Comparison of ENCODE assay signal across 8 cellular contexts in the genomic region with DNA sequence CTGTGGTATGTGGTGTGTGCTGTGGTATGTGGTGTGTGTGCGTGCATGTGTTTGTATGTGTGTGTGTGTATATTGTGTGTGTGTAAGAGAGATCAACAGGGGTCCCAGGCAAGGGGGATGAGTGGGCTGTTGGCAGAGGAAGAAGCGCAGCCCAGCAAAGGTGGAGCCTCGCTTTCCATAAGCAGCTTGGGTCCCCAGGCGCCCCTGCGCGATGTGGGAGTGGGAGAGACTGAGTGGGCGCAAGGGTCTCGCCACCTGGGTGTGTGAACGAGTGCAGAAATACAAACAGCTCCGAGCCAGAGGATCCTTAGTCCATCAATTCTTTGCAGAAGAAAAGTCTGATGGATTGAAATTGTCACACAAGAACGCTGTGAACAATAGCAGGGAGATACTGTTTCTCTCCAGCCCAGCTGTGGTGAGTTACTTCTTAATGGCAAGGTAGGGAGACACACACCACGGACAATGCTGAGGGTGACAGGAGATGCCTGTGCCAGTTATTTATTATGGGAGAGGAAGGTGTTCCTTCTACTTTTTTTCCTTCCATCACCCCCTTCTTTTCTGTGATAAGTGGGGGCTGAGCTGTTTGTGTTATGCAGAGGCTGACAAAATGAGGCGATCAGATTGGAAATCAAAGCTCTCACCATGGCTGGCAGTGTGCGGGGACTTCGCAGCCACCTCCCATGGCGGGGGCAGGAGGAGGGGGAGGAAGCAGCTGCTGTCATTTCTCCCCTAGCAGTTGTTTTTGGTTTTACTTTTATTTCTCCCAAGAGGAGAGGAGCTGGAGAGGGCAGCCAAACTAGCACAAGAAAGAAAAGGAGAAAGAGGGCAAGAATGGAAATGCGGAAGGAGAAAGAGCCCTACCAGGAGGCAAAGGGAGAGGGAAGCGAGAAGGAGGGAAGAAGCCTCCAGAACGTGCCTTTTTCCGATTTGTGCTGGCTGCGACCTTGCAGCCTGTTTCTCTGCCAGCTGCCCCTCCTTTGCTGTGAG.
DNase-seq lines count a peak whose midpoint lies in the region; ATAC-seq and TF ChIP-seq lines count a peak whose summit lies in the region.

No MANE protein-coding gene starts in this region.

- peak overlapping the region; percentile 25 for H3K4me3 ChIP-seq in H7 (ENCODE audit: insufficient read depth, low read depth, low read length)
- H3K4me3 ChIP-seq in Peyer's patch, result peak overlapping the region in 3 of 4 donors; percentile 6 to 39 (median 17)
- peak overlapping the region; percentile 60 for H3K4me3 ChIP-seq in skeletal muscle satellite cell (ENCODE audit: low read length)

- ATAC-seq in Right ventricle myocardium superior (ENCODE audit: poor library complexity) (peak; percentile 72), GM18505 (IDR thresholded peaks at IDR 0.05; ENCODE audit: unreplicated experiment) (no peak)

- H3K9ac ChIP-seq in skeletal muscle satellite cell (ENCODE audit: low read depth, low read length), result peak overlapping the region; percentile 84

- TF ChIP-seq POLR2A in Peyer's patch (IDR thresholded peaks at IDR 0.05) (no peak), GM18505 (IDR thresholded peaks at IDR 0.05; ENCODE audit: borderline replicate concordance, extremely low read depth, insufficient read depth, insufficient read length) (no peak)

- H3K9me3 ChIP-seq in Peyer's patch (no peaks in the 10 kb centered on the region), skeletal muscle satellite cell (replicated peaks; ENCODE audit: low read length) (no peaks in the 10 kb centered on the region)

- TF ChIP-seq CTCF in Peyer's patch (IDR thresholded peaks at IDR 0.05), result no peak

- DNase-seq in AG08396 (ENCODE audit: low spot score) (peak; percentile 39), H7 (peak; percentile 67), Peyer's patch (no peak), Right ventricle myocardium superior (peak; percentile 52), NCI-H2171 (lab: John Stamatoyannopoulos, UW) (no peak), HuH-7 (ENCODE audit: low spot score) (no peak)

- peak overlapping the region in 1 of 4 donors; percentile 42 for H3K27ac ChIP-seq in Peyer's patch

- H3K36me3 ChIP-seq in H7 (replicated peaks; ENCODE audit: control insufficient read depth, insufficient read depth, low read length), result no peaks in the 10 kb centered on the region
- no peaks in the 10 kb centered on the region for H3K36me3 ChIP-seq in Peyer's patch
- no peaks in the 10 kb centered on the region for H3K36me3 ChIP-seq in skeletal muscle satellite cell (ENCODE audit: insufficient read depth, low read length)

- H3K4me2 ChIP-seq in skeletal muscle satellite cell (ENCODE audit: low read length), result peak overlapping the region; percentile 80

- intact Hi-C loops in Right ventricle myocardium superior (cut with DNase I), result no loop called here

- no peaks in the 10 kb centered on the region for H3K27me3 ChIP-seq in H7 (ENCODE audit: control insufficient read depth, insufficient read depth, low read length)
- no peaks in the 10 kb centered on the region for H3K27me3 ChIP-seq in Peyer's patch
- no peaks in the 10 kb centered on the region for H3K27me3 ChIP-seq in skeletal muscle satellite cell (ENCODE audit: control insufficient read depth, insufficient read depth, low read length)

- H3K4me1 ChIP-seq in Peyer's patch (peaks cover 0 to 9% (median 0%) of the 10 kb centered on the region in 4 donors), skeletal muscle satellite cell (ENCODE audit: control insufficient read depth, insufficient read depth, low read length) (peaks cover 37% of the 10 kb centered on the region)

Comparison
In these comparisons a context has a peak if more than half of its experiments do, and no peak if none do; other contexts are left out.
1. DNase-seq: peak in AG08396 (single experiment), H7 (single experiment) and Right ventricle myocardium superior (single experiment); none in Peyer's patch (0 of 3), NCI-H2171 (single experiment) and HuH-7 (single experiment).
2. Peak in every context shown above with its lines, with median percentiles within 50 percentile points of each other: H3K4me3 ChIP-seq.